Comparison of ENCODE assay signal across 6 cellular contexts in the genomic region with DNA sequence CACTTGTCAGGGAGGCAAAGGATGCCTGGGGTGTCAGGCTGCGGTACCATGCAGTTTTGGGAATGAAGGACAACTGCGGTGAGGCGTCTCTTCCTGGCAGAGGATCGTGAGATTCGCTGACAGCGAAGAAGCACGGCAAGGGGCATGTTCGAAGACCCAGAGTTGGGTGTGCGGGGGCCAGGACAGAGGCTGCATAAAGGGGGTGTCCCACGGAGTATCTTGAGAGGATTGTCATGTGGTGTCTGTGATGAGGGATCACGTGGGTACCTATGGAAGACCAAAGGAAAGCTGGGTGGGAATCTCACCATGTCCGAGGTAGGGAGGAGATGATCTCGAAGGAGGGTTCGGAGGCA.
DNase-seq lines count a peak whose midpoint lies in the region; ATAC-seq and TF ChIP-seq lines count a peak whose summit lies in the region.

No MANE protein-coding gene starts in this region.

- ATAC-seq in GM21825 (IDR thresholded peaks at IDR 0.05; ENCODE audit: unreplicated experiment) (peak; percentile 2), GM19324 (IDR thresholded peaks at IDR 0.05; ENCODE audit: low FRiP score, unreplicated experiment) (no peak)

- DNase-seq in NCI-H2029 treated with DMSO at 0.1 percent for 48 hours (lab: John Stamatoyannopoulos, UW) (no peak), epidermal melanocyte (ENCODE audit: insufficient read length, low spot score) (no peak)

- TF ChIP-seq CTCF in VCaP (conservative IDR thresholded peaks at IDR 0.05): no peak

- no peaks in the 10 kb centered on the region for H3K27me3 ChIP-seq in layer of hippocampus (ENCODE audit: control insufficient read depth, insufficient read depth, low read length)

- peak overlapping the region; percentile 80 for H3K27ac ChIP-seq in VCaP
- H3K27ac ChIP-seq in layer of hippocampus (ENCODE audit: low read depth, low read length): peak overlapping the region; percentile 68
